ENCODE assay signal across 22 cellular contexts in the genomic region with DNA sequence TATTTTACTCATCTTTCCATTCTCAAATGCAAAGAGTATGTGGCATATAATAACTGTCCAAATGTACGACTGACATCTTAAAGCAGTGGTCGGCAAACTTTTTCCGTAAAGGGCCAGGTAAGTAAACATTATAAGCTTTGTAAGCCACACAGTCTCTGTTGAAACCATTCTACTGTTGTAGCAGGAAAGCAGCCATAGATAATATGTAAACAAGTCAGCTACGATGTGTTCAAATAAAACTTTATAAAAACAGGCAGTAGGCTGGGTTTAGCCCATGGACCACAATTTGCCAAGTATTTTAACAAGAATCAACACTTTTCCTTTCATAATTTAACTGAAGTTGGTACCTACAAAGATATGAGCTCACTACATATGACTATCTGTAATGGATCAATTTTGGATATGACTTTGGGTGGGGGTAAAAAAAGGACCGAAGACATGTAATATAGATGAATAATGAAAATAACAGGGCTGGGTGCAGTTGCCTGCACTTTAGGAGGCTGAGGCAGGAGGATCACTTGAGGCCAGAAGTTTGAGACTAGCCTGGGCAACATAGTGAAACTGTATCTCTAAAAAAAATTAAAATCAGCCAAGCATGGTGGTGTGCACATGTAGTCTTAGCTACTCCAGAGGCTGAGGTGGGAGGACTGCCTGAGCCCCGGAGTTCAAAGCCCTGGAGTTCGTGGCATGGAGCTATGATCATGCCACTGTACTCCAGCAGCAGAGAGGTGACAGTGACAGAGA.
"Had no signal": no experiment of that assay in that cellular context is flagged by ENCODE, and none has a peak within 500 bp of the region (broad histone marks: within the 10 kb centered on the region; RNA-seq: fewer than 3 reads in every experiment).

No MANE protein-coding gene starts in this region.

- ATAC-seq: body of pancreas; foreskin keratinocyte; left cardiac atrium; naive thymus-derived CD8-positive, alpha-beta T cell had no signal

- DNase-seq: activated CD4-positive, alpha-beta T cell treated with anti-CD3 and anti-CD28 coated beads, Interleukin-2, amount 50 U/mL, for 1 hour; activated CD8-positive, alpha-beta memory T cell treated with anti-CD3 and anti-CD28 coated beads, Interleukin-2, amount 50 U/mL, for 4 hours; activated naive CD8-positive, alpha-beta T cell treated with anti-CD3 and anti-CD28 coated beads, Interleukin-2, amount 10 ng/mL, durations not matched to agents 7 days and 5 days; activated T-cell treated with anti-CD3 and anti-CD28 coated beads, Interleukin-2, amount 50 U/mL, for 48 hours; body of pancreas; caudate nucleus; dorsolateral prefrontal cortex; endodermal cell; foreskin keratinocyte; hippocampal formation; left cardiac atrium; mesendoderm; naive thymus-derived CD8-positive, alpha-beta T cell; occipital lobe; stimulated activated CD4-positive, alpha-beta T cell treated with anti-CD3 and anti-CD28 coated beads, Interleukin-2, amount 100 ng/mL, for 24 hours; stimulated activated naive CD4-positive, alpha-beta T cell treated with Interleukin-2 at 50 U/mL for 16 hours; T1000; thyroid gland; uterus had no signal

- H3K9me3 Mint-ChIP-seq: activated naive CD8-positive, alpha-beta T cell treated with anti-CD3 and anti-CD28 coated beads, Interleukin-2, amount 10 ng/mL, durations not matched to agents 7 days and 5 days; endodermal cell; naive thymus-derived CD8-positive, alpha-beta T cell had no signal

- FAIRE-seq: colon, islet of Langerhans had no signal

- H3K4me3 Mint-ChIP-seq: activated naive CD8-positive, alpha-beta T cell treated with anti-CD3 and anti-CD28 coated beads, Interleukin-2, amount 10 ng/mL, durations not matched to agents 7 days and 5 days; endodermal cell; naive thymus-derived CD8-positive, alpha-beta T cell had no signal

- H3K27ac Mint-ChIP-seq: activated naive CD8-positive, alpha-beta T cell treated with anti-CD3 and anti-CD28 coated beads, Interleukin-2, amount 10 ng/mL, durations not matched to agents 7 days and 5 days; progenitor cell of endocrine pancreas had no signal

- H3K27me3 Mint-ChIP-seq: activated naive CD8-positive, alpha-beta T cell treated with anti-CD3 and anti-CD28 coated beads, Interleukin-2, amount 10 ng/mL, durations not matched to agents 7 days and 5 days; naive thymus-derived CD8-positive, alpha-beta T cell; progenitor cell of endocrine pancreas had no signal
